In genomic region chr19:9834726-9835506, GRCh38 we compare ENCODE assay signal across 8 cellular contexts. TPM values are rescaled to one million over a fixed set of nuclear protein-coding genes. Genes with fewer than 3 reads are reported as not detected.
DNase-seq lines count a peak whose midpoint lies in the region; ATAC-seq, FAIRE-seq and TF ChIP-seq lines count a peak whose summit lies in the region.

PIN1 (plus strand) TSS chr19:9835318; CDS start chr19:9835345, 27 bp downstream.

- intact Hi-C loops in left ventricle myocardium superior (cut with micrococcal nuclease) (no loop called here), psoas muscle (cut with DNase I) (loop anchor here in 1 of 2 donors (10.0 kb wide), 1 partner anchor 500 kb away; the partner anchor contains the start of genes ICAM3 and RAVER1)

- peak; percentile 64 for TF ChIP-seq CTCF in psoas muscle (IDR thresholded peaks at IDR 0.05)

- H3K27ac ChIP-seq in angular gyrus (ENCODE audit: low read depth, low read length): peak within 1 kb of the TSS; percentile 91
- H3K27ac ChIP-seq in psoas muscle: peak within 1 kb of the TSS; percentile 80

- peak; percentile 97 for ATAC-seq in GM18498 (IDR thresholded peaks at IDR 0.05; ENCODE audit: unreplicated experiment)
- ATAC-seq in HG02938 (IDR thresholded peaks at IDR 0.05; ENCODE audit: unreplicated experiment): peak; percentile 94
- peak; percentile 98 for ATAC-seq in left ventricle myocardium superior
- ATAC-seq in psoas muscle: peak; percentile 99 to 100 (median 99)

- H3K36me3 ChIP-seq in psoas muscle (ENCODE audit: insufficient read depth in 1 of 2, low read depth in 1 of 2): peaks cover 0 to 29% of the 10 kb centered on the region in 2 donors

- WGBS in psoas muscle, 3 donors: 0% methylated on average over 50 to 73 of the region's 73 CpGs

- DNase-seq in NCI-H187 (lab: John Stamatoyannopoulos, UW) (peak; percentile 83 to 86), T-helper 2 cell (peak; percentile 99), left ventricle myocardium superior (peak; percentile 100), psoas muscle (peak; percentile 99), urothelium cell line (ENCODE audit: low spot score) (peak; percentile 95)

- H3K4me3 ChIP-seq in psoas muscle: peak within 1 kb of the TSS; percentile 96

- peak; percentile 42 for FAIRE-seq in urothelium cell line (lab: Jason Lieb, UNC)

- H3K9me3 ChIP-seq in psoas muscle: no peaks in the 10 kb centered on the region

- no peaks in the 10 kb centered on the region for H3K27me3 ChIP-seq in psoas muscle (ENCODE audit: insufficient read depth in 3 of 3, low read length in 2 of 3)

- H3K4me1 ChIP-seq in psoas muscle: peaks cover 12% of the 10 kb centered on the region

RNA-seq across cellular contexts. Expression of gene PIN1, which starts in this region (rescaled TPM):
- total RNA-seq in left ventricle myocardium superior: 92.8 TPM
- 10 to 100 TPM; 49.6 to 64.4 (median 56.9) TPM for total RNA-seq in psoas muscle
- 10 to 100 TPM; 63.9 to 81.1 (median 68.1) TPM for polyA plus RNA-seq in psoas muscle

Comparison
In these comparisons a context has a peak if more than half of its experiments do, and no peak if none do; other contexts are left out.
1. Peak in every context shown above with its lines: DNase-seq, ATAC-seq, H3K4me3 ChIP-seq and H3K27ac ChIP-seq.